Comparison of ENCODE assay signal across 13 cellular contexts in genomic region chr11:45163956-45164575, GRCh38. TPM values are rescaled to one million over a fixed set of nuclear protein-coding genes. Genes with fewer than 3 reads are reported as not detected.
DNase-seq lines count a peak whose midpoint lies in the region; ATAC-seq and TF ChIP-seq lines count a peak whose summit lies in the region.
"Had no signal": no experiment of that assay in that cellular context is flagged by ENCODE, and none has a peak within 500 bp of the region (broad histone marks: within the 10 kb centered on the region; RNA-seq: fewer than 3 reads in every experiment).

No MANE protein-coding gene starts in this region.

- peaks cover 7% of the 10 kb centered on the region for H3K4me1 Mint-ChIP-seq in activated naive CD4-positive, alpha-beta T cell treated with anti-CD3 and anti-CD28 coated beads for 36 hours (ENCODE audit: low read depth)
- peaks cover 0 to 24% (median 7%) of the 10 kb centered on the region in 4 donors for H3K4me1 Mint-ChIP-seq in CD4-positive, alpha-beta memory T cell

- DNase-seq in activated naive CD4-positive, alpha-beta T cell treated with anti-CD3 and anti-CD28 coated beads for 36 hours: peak; percentile 43
- DNase-seq in activated naive CD4-positive, alpha-beta T cell treated with anti-CD3 and anti-CD28 coated beads, Interleukin-2, amount 50 U/mL, for 16 hours: no peak
- peak; percentile 40 to 55 for DNase-seq in activated T-cell treated with anti-CD3 and anti-CD28 coated beads, Interleukin-2, amount 50 U/mL, for 48 hours
- DNase-seq in right cardiac atrium (peak in 1 of 3 donors; percentile 59), tibial artery (peak in 1 of 2 donors; percentile 38), SHP77 (lab: John Stamatoyannopoulos, UW) (no peak)
- no peak for DNase-seq in CD4-positive, alpha-beta memory T cell
- DNase-seq: activated CD4-positive, alpha-beta T cell treated with anti-CD3 and anti-CD28 coated beads for 1 hour; Kasumi-1; NCI-H774; transverse colon had no signal

- H3K9me3 ChIP-seq in right cardiac atrium (ENCODE audit: control insufficient read depth, low read length) (no peaks in the 10 kb centered on the region), tibial artery (no peaks in the 10 kb centered on the region)
- no peaks in the 10 kb centered on the region for H3K9me3 ChIP-seq in CD4-positive, alpha-beta memory T cell (ENCODE audit: control insufficient read depth in 1 of 2, low read length in 2 of 2)
- H3K9me3 ChIP-seq: transverse colon had no signal

- CTCF ChIA-PET in activated naive CD4-positive, alpha-beta T cell treated with anti-CD3 and anti-CD28 coated beads for 36 hours (lab: Charles Lee): interaction anchor here (0.6 kb wide), 1 partner anchor 165 kb away, joined by 5 read pairs; no protein-coding TSS in a partner anchor
- CTCF ChIA-PET in CD4-positive, alpha-beta memory T cell (lab: Charles Lee; ENCODE audit: partially characterized antibody): no interaction called here

- H3K27ac ChIP-seq in right cardiac atrium (ENCODE audit: low read length): no peak overlapping the region
- peak overlapping the region; percentile 50 to 79 for H3K27ac ChIP-seq in tibial artery
- H3K27ac ChIP-seq in CD4-positive, alpha-beta memory T cell (ENCODE audit: low read depth, low read length): no peak overlapping the region
- H3K27ac ChIP-seq: SK-N-MC, transverse colon had no signal

- peaks cover 2% of the 10 kb centered on the region for H3K36me3 Mint-ChIP-seq in activated naive CD4-positive, alpha-beta T cell treated with anti-CD3 and anti-CD28 coated beads for 36 hours (ENCODE audit: low read depth)
- no peaks in the 10 kb centered on the region for H3K36me3 Mint-ChIP-seq in CD4-positive, alpha-beta memory T cell

- no peaks in the 10 kb centered on the region for H3K36me3 ChIP-seq in tibial artery
- H3K36me3 ChIP-seq in CD4-positive, alpha-beta memory T cell (ENCODE audit: insufficient read depth, low read length): no peaks in the 10 kb centered on the region
- H3K36me3 ChIP-seq: transverse colon had no signal

- H3K4me3 ChIP-seq in right cardiac atrium (ENCODE audit: low read length) (no peak overlapping the region), tibial artery (no peak overlapping the region)
- no peak overlapping the region for H3K4me3 ChIP-seq in CD4-positive, alpha-beta memory T cell (ENCODE audit: low read length in 2 of 2)
- H3K4me3 ChIP-seq: SK-N-MC, transverse colon had no signal

- no peaks in the 10 kb centered on the region for H3K27me3 Mint-ChIP-seq in activated naive CD4-positive, alpha-beta T cell treated with anti-CD3 and anti-CD28 coated beads for 36 hours (ENCODE audit: low read depth)
- no peaks in the 10 kb centered on the region for H3K27me3 Mint-ChIP-seq in CD4-positive, alpha-beta memory T cell

- TF ChIP-seq CTCF in tibial artery (IDR thresholded peaks at IDR 0.05): no peak

- ATAC-seq in right cardiac atrium (peak; percentile 30 to 45), HG03159 (IDR thresholded peaks at IDR 0.05; ENCODE audit: unreplicated experiment) (no peak)

- H3K27ac Mint-ChIP-seq in activated naive CD4-positive, alpha-beta T cell treated with anti-CD3 and anti-CD28 coated beads for 36 hours: no peak overlapping the region
- no peak overlapping the region for H3K27ac Mint-ChIP-seq in CD4-positive, alpha-beta memory T cell

- H3K4me1 ChIP-seq in right cardiac atrium (ENCODE audit: control insufficient read depth, insufficient read depth, low read length) (peaks cover 2% of the 10 kb centered on the region), tibial artery (peaks cover 0 to 66% (median 54%) of the 10 kb centered on the region in 4 donors)
- H3K4me1 ChIP-seq in CD4-positive, alpha-beta memory T cell (ENCODE audit: insufficient read depth, low read length): no peaks in the 10 kb centered on the region

- H3K9me3 Mint-ChIP-seq in activated naive CD4-positive, alpha-beta T cell treated with anti-CD3 and anti-CD28 coated beads for 36 hours: no peaks in the 10 kb centered on the region
- no peaks in the 10 kb centered on the region for H3K9me3 Mint-ChIP-seq in CD4-positive, alpha-beta memory T cell

- H3K27me3 ChIP-seq in right cardiac atrium (ENCODE audit: control insufficient read depth, insufficient read depth) (no peaks in the 10 kb centered on the region), tibial artery (no peaks in the 10 kb centered on the region)
- no peaks in the 10 kb centered on the region for H3K27me3 ChIP-seq in CD4-positive, alpha-beta memory T cell (ENCODE audit: insufficient read depth, low read length)
- H3K27me3 ChIP-seq: transverse colon had no signal

- POLR2A ChIA-PET in CD4-positive, alpha-beta memory T cell (lab: Charles Lee; ENCODE audit: partially characterized antibody): no interaction called here

- intact Hi-C loops in activated naive CD4-positive, alpha-beta T cell treated with anti-CD3 and anti-CD28 coated beads for 36 hours (cut with micrococcal nuclease): no loop called here
- intact Hi-C loops in right cardiac atrium (cut with DNase I): no loop called here
- intact Hi-C loops in tibial artery (cut with DNase I; ENCODE audit: low total_unique reads): no loop called here
- intact Hi-C loops in CD4-positive, alpha-beta memory T cell (cut with micrococcal nuclease): no loop called here

- H3K4me3 Mint-ChIP-seq in activated naive CD4-positive, alpha-beta T cell treated with anti-CD3 and anti-CD28 coated beads for 36 hours: no peak overlapping the region
- H3K4me3 Mint-ChIP-seq in CD4-positive, alpha-beta memory T cell: no peak overlapping the region

- WGBS in right cardiac atrium: 46% methylated on average over 15 of the region's 15 CpGs

RNA-seq across cellular contexts. Expression of gene PRDM11, which starts 17.6 kb away (rescaled TPM):
- total RNA-seq in activated naive CD4-positive, alpha-beta T cell treated with anti-CD3 and anti-CD28 coated beads for 36 hours: 1 to 10 TPM in 1 of 2 experiments, under 1 TPM in 1; 0.81 to 1.3 TPM
- total RNA-seq in right cardiac atrium: 10 to 100 TPM; 27.5 to 33.9 (median 29.9) TPM
- polyA plus RNA-seq in right cardiac atrium: 9.5 TPM
- 1 to 10 TPM; 8.0 to 8.5 TPM for total RNA-seq in CD4-positive, alpha-beta memory T cell
- polyA plus RNA-seq in CD4-positive, alpha-beta memory T cell: under 1 TPM; 0.30 to 0.85 TPM

Comparison
In these comparisons a context has a peak if more than half of its experiments do, and no peak if none do; other contexts are left out.
1. DNase-seq: peak in activated naive CD4-positive, alpha-beta T cell treated with anti-CD3 and anti-CD28 coated beads for 36 hours (single experiment) and activated T-cell treated with anti-CD3 and anti-CD28 coated beads, Interleukin-2, amount 50 U/mL, for 48 hours (2 of 2); none in activated naive CD4-positive, alpha-beta T cell treated with anti-CD3 and anti-CD28 coated beads, Interleukin-2, amount 50 U/mL, for 16 hours (single experiment), SHP77 (0 of 2) and CD4-positive, alpha-beta memory T cell (0 of 5).
2. H3K27ac ChIP-seq: peak in tibial artery (2 of 2); none in right cardiac atrium (single experiment) and CD4-positive, alpha-beta memory T cell (single experiment).